In the genomic region with DNA sequence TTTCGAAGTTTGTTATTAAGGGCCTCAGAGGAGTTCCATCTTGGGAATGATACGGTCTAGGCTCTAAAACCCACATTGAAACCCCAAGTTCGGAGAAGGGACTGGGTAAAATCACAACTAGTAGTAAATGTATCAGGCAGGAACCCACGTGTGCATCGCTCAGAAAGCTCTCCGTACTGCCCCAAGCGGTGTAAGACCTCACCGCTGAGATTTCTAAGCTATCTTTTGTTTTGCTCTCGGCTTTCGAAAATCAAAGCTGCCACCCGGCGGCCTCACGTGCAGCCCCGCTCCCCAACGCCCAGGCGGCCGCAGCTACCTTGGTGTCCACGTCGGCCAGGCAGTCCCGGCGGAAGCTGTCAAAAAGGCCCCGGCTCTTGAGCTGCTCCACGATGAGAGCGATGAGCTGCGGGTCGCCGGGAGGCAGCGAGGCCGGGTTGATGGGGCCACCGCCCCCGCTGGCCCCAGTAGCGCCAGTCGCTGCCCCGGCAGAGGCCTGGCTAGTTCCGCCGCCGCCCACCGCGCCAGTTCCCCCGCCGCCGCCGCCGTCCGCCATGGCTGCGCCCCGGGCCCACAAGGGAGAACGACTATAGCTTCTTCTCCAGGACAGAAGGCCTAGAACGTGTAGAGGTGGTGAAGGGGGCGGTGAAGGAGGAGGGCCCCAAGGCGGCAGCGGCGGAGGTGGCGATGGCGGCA, we compare ENCODE assay signal across 1 cellular context.
A peak's percentile ranks its signal among the peaks of the same experiment; 100 is the strongest.
TF ChIP-seq lines count a peak whose summit lies in the region.

No MANE protein-coding gene starts in this region.

TF ChIP-seq in GM12878, 131 proteins besides CTCF, POLR2A, EP300 and RAD21 (continued from another document):
- TF ChIP-seq, protein P1, sequence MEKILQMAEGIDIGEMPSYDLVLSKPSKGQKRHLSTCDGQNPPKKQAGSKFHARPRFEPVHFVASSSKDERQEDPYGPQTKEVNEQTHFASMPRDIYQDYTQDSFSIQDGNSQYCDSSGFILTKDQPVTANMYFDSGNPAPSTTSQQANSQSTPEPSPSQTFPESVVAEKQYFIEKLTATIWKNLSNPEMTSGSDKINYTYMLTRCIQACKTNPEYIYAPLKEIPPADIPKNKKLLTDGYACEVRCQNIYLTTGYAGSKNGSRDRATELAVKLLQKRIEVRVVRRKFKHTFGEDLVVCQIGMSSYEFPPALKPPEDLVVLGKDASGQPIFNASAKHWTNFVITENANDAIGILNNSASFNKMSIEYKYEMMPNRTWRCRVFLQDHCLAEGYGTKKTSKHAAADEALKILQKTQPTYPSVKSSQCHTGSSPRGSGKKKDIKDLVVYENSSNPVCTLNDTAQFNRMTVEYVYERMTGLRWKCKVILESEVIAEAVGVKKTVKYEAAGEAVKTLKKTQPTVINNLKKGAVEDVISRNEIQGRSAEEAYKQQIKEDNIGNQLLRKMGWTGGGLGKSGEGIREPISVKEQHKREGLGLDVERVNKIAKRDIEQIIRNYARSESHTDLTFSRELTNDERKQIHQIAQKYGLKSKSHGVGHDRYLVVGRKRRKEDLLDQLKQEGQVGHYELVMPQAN (conservative IDR thresholded peaks at IDR 0.05) = peak; percentile 87; the same call in 1 of the 2 replicates
- TF ChIP-seq KLF5 (IDR thresholded peaks at IDR 0.05; ENCODE audit: partially characterized antibody) (peak; percentile 25), CREB1 (IDR thresholded peaks at IDR 0.05; ENCODE audit: low read depth) (peak; percentile 35; the same call in 1 of the 2 replicates), ZNF274 (IDR thresholded peaks at IDR 0.05; ENCODE audit: insufficient read depth, insufficient read length) (no peak), POU2F2 (IDR thresholded peaks at IDR 0.05; ENCODE audit: borderline replicate concordance, low read depth, low read length) (0 out of 3 replicates have a peak, but pooled peaks have one; percentile 9), NBN (IDR thresholded peaks at IDR 0.05) (no peak), TCF12 (IDR thresholded peaks at IDR 0.05; ENCODE audit: low read depth, low read length) (0 out of 2 replicates have a peak, but pooled peaks have one; percentile 26), TBL1XR1 (IDR thresholded peaks at IDR 0.05; ENCODE audit: low read depth, low read length) (0 out of 2 replicates have a peak, but pooled peaks have one; percentile 37), BHLHE40 (IDR thresholded peaks at IDR 0.05; ENCODE audit: borderline replicate concordance in 1 of 2, low read depth in 2 of 2, low read length in 1 of 2) (peak; percentile 98 to 99), ZNF217 (IDR thresholded peaks at IDR 0.05) (no peak), PAX5 (IDR thresholded peaks at IDR 0.05; ENCODE audit: borderline replicate concordance, low read depth, low read length) (no peak), CBX3 (IDR thresholded peaks at IDR 0.05; ENCODE audit: borderline replicate concordance, low read depth) (no peak), CBX5 (IDR thresholded peaks at IDR 0.05; ENCODE audit: low read depth) (no peak), MEF2B (IDR thresholded peaks at IDR 0.05; ENCODE audit: partially characterized antibody, poor library complexity, severe bottlenecking) (no peak), RCOR1 (conservative IDR thresholded peaks at IDR 0.05; ENCODE audit: low read depth, low read length) (peak; percentile 76; the same call in 1 of the 2 replicates), ATF7 (IDR thresholded peaks at IDR 0.05; ENCODE audit: low read depth) (0 out of 2 replicates have a peak, but pooled peaks have one; percentile 4), ZNF24 (IDR thresholded peaks at IDR 0.05) (no peak), NR2F1 (conservative IDR thresholded peaks at IDR 0.05) (peak; percentile 65), CBFB (IDR thresholded peaks at IDR 0.05; ENCODE audit: low read depth) (no peak), PAX8 (IDR thresholded peaks at IDR 0.05) (no peak), EGR1 (IDR thresholded peaks at IDR 0.05; ENCODE audit: borderline replicate concordance in 1 of 2, low read depth in 2 of 2, low read length in 2 of 2) (peak in 1 of 2 experiments; percentile 72; a peak in 1 of 3 replicates), RB1 (IDR thresholded peaks at IDR 0.05; ENCODE audit: borderline replicate concordance) (no peak), ZNF384 (IDR thresholded peaks at IDR 0.05; ENCODE audit: borderline replicate concordance, low read depth, low read length) (no peak), JUNB (IDR thresholded peaks at IDR 0.05) (no peak)
- TF ChIP-seq, protein P2, sequence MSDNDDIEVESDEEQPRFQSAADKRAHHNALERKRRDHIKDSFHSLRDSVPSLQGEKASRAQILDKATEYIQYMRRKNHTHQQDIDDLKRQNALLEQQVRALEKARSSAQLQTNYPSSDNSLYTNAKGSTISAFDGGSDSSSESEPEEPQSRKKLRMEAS (IDR thresholded peaks at IDR 0.05; ENCODE audit: low read depth, low read length) = peak; percentile 84
- TF ChIP-seq, protein P3, sequence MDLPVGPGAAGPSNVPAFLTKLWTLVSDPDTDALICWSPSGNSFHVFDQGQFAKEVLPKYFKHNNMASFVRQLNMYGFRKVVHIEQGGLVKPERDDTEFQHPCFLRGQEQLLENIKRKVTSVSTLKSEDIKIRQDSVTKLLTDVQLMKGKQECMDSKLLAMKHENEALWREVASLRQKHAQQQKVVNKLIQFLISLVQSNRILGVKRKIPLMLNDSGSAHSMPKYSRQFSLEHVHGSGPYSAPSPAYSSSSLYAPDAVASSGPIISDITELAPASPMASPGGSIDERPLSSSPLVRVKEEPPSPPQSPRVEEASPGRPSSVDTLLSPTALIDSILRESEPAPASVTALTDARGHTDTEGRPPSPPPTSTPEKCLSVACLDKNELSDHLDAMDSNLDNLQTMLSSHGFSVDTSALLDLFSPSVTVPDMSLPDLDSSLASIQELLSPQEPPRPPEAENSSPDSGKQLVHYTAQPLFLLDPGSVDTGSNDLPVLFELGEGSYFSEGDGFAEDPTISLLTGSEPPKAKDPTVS (IDR thresholded peaks at IDR 0.05; ENCODE audit: low read depth, low read length) = no peak
- TF ChIP-seq, protein P4, sequence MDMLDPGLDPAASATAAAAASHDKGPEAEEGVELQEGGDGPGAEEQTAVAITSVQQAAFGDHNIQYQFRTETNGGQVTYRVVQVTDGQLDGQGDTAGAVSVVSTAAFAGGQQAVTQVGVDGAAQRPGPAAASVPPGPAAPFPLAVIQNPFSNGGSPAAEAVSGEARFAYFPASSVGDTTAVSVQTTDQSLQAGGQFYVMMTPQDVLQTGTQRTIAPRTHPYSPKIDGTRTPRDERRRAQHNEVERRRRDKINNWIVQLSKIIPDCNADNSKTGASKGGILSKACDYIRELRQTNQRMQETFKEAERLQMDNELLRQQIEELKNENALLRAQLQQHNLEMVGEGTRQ (IDR thresholded peaks at IDR 0.05; ENCODE audit: borderline replicate concordance, low read depth, low read length) = peak; percentile 60
